18 cellular contexts compared by ENCODE assay signal in genomic region chr12:124491856-124492420, GRCh38.
"Had no signal": no experiment of that assay in that cellular context is flagged by ENCODE, and none has a peak within 500 bp of the region (broad histone marks: within the 10 kb centered on the region; RNA-seq: fewer than 3 reads in every experiment).

No MANE protein-coding gene starts in this region.

- DNase-seq: activated CD4-positive, alpha-beta memory T cell treated with anti-CD3 and anti-CD28 coated beads for 36 hours; activated CD4-positive, alpha-beta T cell treated with anti-CD3 and anti-CD28 coated beads for 36 hours; activated CD8-positive, alpha-beta memory T cell treated with anti-CD3 and anti-CD28 coated beads, Interleukin-2, amount 10 ng/mL, durations not matched to agents 7 days and 5 days; activated effector memory CD4-positive, alpha-beta T cell treated with Interleukin-2 at 50 U/mL for 16 hours; activated T-cell treated with anti-CD3 and anti-CD28 coated beads, Interleukin-2, amount 50 U/mL, for 1 hour; amygdala; dermis blood vessel endothelial cell; mesendoderm; nucleus accumbens; stimulated activated CD4-positive, alpha-beta T cell treated with anti-CD3 and anti-CD28 coated beads, Interleukin-15, amount 100 ng/mL, for 24 hours; stimulated activated CD4-positive, alpha-beta T cell treated with anti-CD3 and anti-CD28 coated beads, Interleukin-4, amount 100 ng/mL, for 1 hour; stimulated activated naive CD4-positive, alpha-beta T cell treated with Interleukin-2 at 50 U/mL for 16 hours; upper lobe of left lung had no signal

- FAIRE-seq: keratinocyte had no signal

- H3K27ac Mint-ChIP-seq: activated CD4-positive, alpha-beta memory T cell treated with anti-CD3 and anti-CD28 coated beads for 36 hours; activated CD4-positive, alpha-beta T cell treated with anti-CD3 and anti-CD28 coated beads for 36 hours; activated CD8-positive, alpha-beta memory T cell treated with anti-CD3 and anti-CD28 coated beads, Interleukin-2, amount 10 ng/mL, durations not matched to agents 7 days and 5 days; T-helper 1 cell treated with Interleukin-12 subunit alpha and Interleukin-12 subunit beta and Interleukin-4 antibody, amounts not matched to agents 30 μg/mL and 1 μg/mL, for 36 hours had no signal

- H3K4me3 Mint-ChIP-seq: activated CD4-positive, alpha-beta memory T cell treated with anti-CD3 and anti-CD28 coated beads for 36 hours; activated CD4-positive, alpha-beta T cell treated with anti-CD3 and anti-CD28 coated beads for 36 hours; activated CD8-positive, alpha-beta memory T cell treated with anti-CD3 and anti-CD28 coated beads, Interleukin-2, amount 10 ng/mL, durations not matched to agents 7 days and 5 days; natural killer cell treated with Interleukin-12 subunit alpha and Interleukin-12 subunit beta and Interleukin-15 and Interleukin-18, amount 100 ng/mL, for 72 hours; T-helper 1 cell treated with Interleukin-12 subunit alpha and Interleukin-12 subunit beta and Interleukin-4 antibody, amounts not matched to agents 30 μg/mL and 1 μg/mL, for 36 hours had no signal

- H3K9me3 Mint-ChIP-seq: activated CD4-positive, alpha-beta memory T cell treated with anti-CD3 and anti-CD28 coated beads for 36 hours; activated naive CD4-positive, alpha-beta T cell treated with anti-CD3 and anti-CD28 coated beads, Interleukin-2, amount 50 U/mL, for 72 hours; natural killer cell treated with Interleukin-12 subunit alpha and Interleukin-12 subunit beta and Interleukin-15 and Interleukin-18, amount 100 ng/mL, for 72 hours; T-helper 1 cell treated with Interleukin-12 subunit alpha and Interleukin-12 subunit beta and Interleukin-4 antibody, amounts not matched to agents 30 μg/mL and 1 μg/mL, for 36 hours had no signal

- H3K27me3 Mint-ChIP-seq: activated CD4-positive, alpha-beta memory T cell treated with anti-CD3 and anti-CD28 coated beads for 36 hours; activated CD4-positive, alpha-beta T cell treated with anti-CD3 and anti-CD28 coated beads for 36 hours; activated CD8-positive, alpha-beta memory T cell treated with anti-CD3 and anti-CD28 coated beads, Interleukin-2, amount 10 ng/mL, durations not matched to agents 7 days and 5 days; natural killer cell treated with Interleukin-12 subunit alpha and Interleukin-12 subunit beta and Interleukin-15 and Interleukin-18, amount 100 ng/mL, for 72 hours had no signal

- H3K9me3 ChIP-seq: upper lobe of left lung had no signal

- H3K36me3 Mint-ChIP-seq: activated CD8-positive, alpha-beta memory T cell treated with anti-CD3 and anti-CD28 coated beads, Interleukin-2, amount 10 ng/mL, durations not matched to agents 7 days and 5 days; natural killer cell treated with Interleukin-12 subunit alpha and Interleukin-12 subunit beta and Interleukin-15 and Interleukin-18, amount 100 ng/mL, for 72 hours had no signal

- H3K27me3 ChIP-seq: upper lobe of left lung had no signal

- H3K4me3 ChIP-seq: skin epidermis, upper lobe of left lung had no signal
